27 cellular contexts compared by ENCODE assay signal in genomic region chr16:35152067-35152627, GRCh38.
"Had no signal": no experiment of that assay in that cellular context is flagged by ENCODE, and none has a peak within 500 bp of the region (broad histone marks: within the 10 kb centered on the region; RNA-seq: fewer than 3 reads in every experiment).

No MANE protein-coding gene starts in this region.

- H3K27me3 ChIP-seq: foreskin keratinocyte, heart right ventricle, left lung had no signal

- ATAC-seq: esophagus mucosa, foreskin keratinocyte, gastroesophageal sphincter, heart right ventricle, left colon, left lung, left ventricle myocardium superior had no signal

- H3K36me3 ChIP-seq: gastroesophageal sphincter, heart right ventricle, left lung had no signal

- H3K4me3 Mint-ChIP-seq: central memory CD8-positive, alpha-beta T cell; memory B cell had no signal

- H3K4me3 ChIP-seq: coronary artery, dorsolateral prefrontal cortex, gastroesophageal sphincter, heart right ventricle, left lung, lung had no signal

- H3K4me1 ChIP-seq: foreskin keratinocyte, gastroesophageal sphincter, heart right ventricle, left lung had no signal

- H3K36me3 Mint-ChIP-seq: memory B cell had no signal

- DNase-seq: caudate nucleus; cerebellar nuclear complex; dermis blood vessel endothelial cell; effector CD4-positive, alpha-beta T cell; effector memory CD4-positive, alpha-beta T cell; erythroblast; foreskin keratinocyte; glutamatergic neuron; heart right ventricle; hippocampal formation; islet precursor cell; kidney; kidney glomerular epithelial cell; left colon; left ventricle myocardium superior; mammary epithelial cell; mesendoderm; midbrain had no signal

- H3K27ac ChIP-seq: coronary artery, dorsolateral prefrontal cortex, epithelial cell of prostate, foreskin keratinocyte, gastroesophageal sphincter, heart right ventricle, left lung had no signal

- H3K27ac Mint-ChIP-seq: memory B cell had no signal

- H3K27me3 Mint-ChIP-seq: central memory CD8-positive, alpha-beta T cell; memory B cell had no signal

- H3K4me1 Mint-ChIP-seq: central memory CD8-positive, alpha-beta T cell; memory B cell had no signal
